In the genomic region with DNA sequence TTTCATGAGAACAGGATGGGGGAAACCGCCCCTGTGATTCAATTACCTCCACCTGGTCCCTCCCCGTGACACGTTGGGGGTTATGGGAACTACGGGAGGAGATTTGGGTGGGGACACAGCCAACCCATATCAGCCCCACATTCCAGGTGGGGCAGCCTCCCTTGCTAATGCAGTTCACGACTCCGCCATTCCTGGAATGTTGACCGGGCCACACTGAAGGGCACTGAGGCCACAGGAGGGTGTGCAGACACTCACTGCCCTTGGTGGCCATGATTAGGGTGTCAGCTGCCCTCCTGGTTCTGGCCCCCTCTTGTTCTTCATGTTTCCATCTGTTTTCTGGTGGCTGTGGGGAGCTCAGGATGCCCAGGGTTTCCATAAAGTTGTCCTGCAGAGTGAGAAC, we compare ENCODE assay signal across 19 cellular contexts.
"Had no signal": no experiment of that assay in that cellular context is flagged by ENCODE, and none has a peak within 500 bp of the region (broad histone marks: within the 10 kb centered on the region; RNA-seq: fewer than 3 reads in every experiment).

No MANE protein-coding gene starts in this region.

- ATAC-seq: activated CD4-positive, CD25-positive, alpha-beta regulatory T cell treated with anti-CD3 and anti-CD28 coated beads, Interleukin-2, amount 50 U/mL, for 24 hours; activated CD8-positive, alpha-beta T cell treated with anti-CD3 and anti-CD28 coated beads, Interleukin-2, amount 10 ng/mL, durations not matched to agents 7 days and 5 days; Panc1 had no signal

- DNase-seq: activated CD4-positive, alpha-beta T cell treated with anti-CD3 and anti-CD28 coated beads for 4 hours; activated CD8-positive, alpha-beta memory T cell treated with anti-CD3 and anti-CD28 coated beads, Interleukin-2, amount 50 U/mL, for 48 hours; activated CD8-positive, alpha-beta T cell treated with anti-CD3 and anti-CD28 coated beads, Interleukin-2, amount 10 ng/mL, durations not matched to agents 7 days and 5 days; activated naive CD4-positive, alpha-beta T cell treated with Interleukin-2 at 50 U/mL for 16 hours; activated T-cell treated with anti-CD3 and anti-CD28 coated beads, Interleukin-2, amount 50 U/mL, for 1 hour; amygdala; KG1; NCI-H1048; NCI-H1417; NCI-H1930; NCI-H2107; NCI-H2171 treated with DMSO at 0.1 percent for 48 hours; NCI-H226; NCI-H510A; NCI-H526 treated with DMSO at 0.1 percent for 48 hours; NK-92 treated with Interleukin-12 subunit alpha and Interleukin-12 subunit beta, amount 100 ng/mL, for 24 hours; SHP77 treated with DMSO at 0.1 percent for 48 hours had no signal
